13 cellular contexts compared by ENCODE assay signal in the genomic region with DNA sequence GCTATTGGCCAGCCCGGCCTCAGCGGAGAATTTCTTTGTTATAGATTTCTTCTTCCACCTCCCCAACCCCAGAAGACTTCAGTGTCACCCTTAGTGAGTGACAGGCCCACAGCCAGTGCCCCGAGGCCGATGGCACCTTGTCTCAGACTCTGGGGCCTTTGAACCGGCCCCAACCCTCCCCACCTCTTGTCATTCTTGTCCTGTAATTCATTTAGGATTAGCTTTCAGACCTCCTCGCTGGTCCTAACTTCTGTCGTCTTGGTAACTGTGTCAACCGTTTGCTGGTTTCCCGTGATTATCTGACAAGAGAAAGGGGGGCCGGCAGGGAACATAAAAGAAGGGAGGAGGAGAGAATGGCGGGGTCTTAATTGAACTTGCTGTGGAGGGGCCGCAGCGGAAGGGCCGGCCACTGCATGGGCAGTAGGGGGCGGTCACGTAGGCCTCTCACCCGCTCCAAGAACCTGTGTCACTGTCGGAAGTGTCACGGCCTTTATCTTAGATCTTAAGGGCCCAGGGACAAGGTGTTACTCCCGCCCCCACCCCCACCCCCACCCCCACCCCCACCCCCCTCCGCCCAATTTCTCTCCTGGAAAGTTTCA. TPM values are rescaled to one million over a fixed set of nuclear protein-coding genes. Genes with fewer than 3 reads are reported as not detected.
DNase-seq lines count a peak whose midpoint lies in the region; ATAC-seq and TF ChIP-seq lines count a peak whose summit lies in the region.
"Had no signal": no experiment of that assay in that cellular context is flagged by ENCODE, and none has a peak within 500 bp of the region (broad histone marks: within the 10 kb centered on the region; RNA-seq: fewer than 3 reads in every experiment).

No MANE protein-coding gene starts in this region.

- H3K9me3 Mint-ChIP-seq in CD8-positive, alpha-beta memory T cell: peaks cover 0 to 3% (median 0%) of the 10 kb centered on the region in 5 donors
- no peaks in the 10 kb centered on the region for H3K9me3 Mint-ChIP-seq in naive B cell
- H3K9me3 Mint-ChIP-seq: CD4-positive, CD25-positive, alpha-beta regulatory T cell had no signal

- H3K27ac Mint-ChIP-seq in CD8-positive, alpha-beta memory T cell: peak overlapping the region; percentile 68 to 86 (median 79)
- H3K27ac Mint-ChIP-seq in naive B cell: peak overlapping the region in 4 of 6 donors; percentile 12 to 89 (median 81)
- H3K27ac Mint-ChIP-seq: CD4-positive, CD25-positive, alpha-beta regulatory T cell had no signal

- peak; percentile 23 for TF ChIP-seq CTCF in astrocyte of the spinal cord (IDR thresholded peaks at IDR 0.05; ENCODE audit: low read depth, low read length)

- H3K4me3 ChIP-seq in CD8-positive, alpha-beta memory T cell (ENCODE audit: low read length): no peak overlapping the region
- peak overlapping the region; percentile 20 for H3K4me3 ChIP-seq in Jurkat, Clone E6-1 (ENCODE audit: low read length)
- H3K4me3 ChIP-seq in astrocyte of the spinal cord (ENCODE audit: low read depth, low read length): no peak overlapping the region
- H3K4me3 ChIP-seq: body of pancreas, thoracic aorta had no signal

- POLR2A ChIA-PET in CD8-positive, alpha-beta memory T cell (lab: Charles Lee): interaction anchor here (0.6 to 0.9 kb wide), 2 partner anchors 10 to 14 kb away, joined by 3 to 10 read pairs; no protein-coding TSS in a partner anchor

- ATAC-seq in naive B cell (ENCODE audit: low read depth in 2 of 2): no peak
- no peak for ATAC-seq in HG02981 (IDR thresholded peaks at IDR 0.05; ENCODE audit: unreplicated experiment)
- ATAC-seq: body of pancreas had no signal

- H3K27me3 ChIP-seq in CD8-positive, alpha-beta memory T cell (ENCODE audit: insufficient read depth, low read length, poor library complexity, severe bottlenecking): no peaks in the 10 kb centered on the region
- H3K27me3 ChIP-seq: body of pancreas had no signal

- CTCF ChIA-PET in CD8-positive, alpha-beta memory T cell (lab: Charles Lee): interaction anchor here (1.0 to 3.5 kb wide), 4 partner anchors 9 to 50 kb away, joined by 3 to 16 read pairs (median 6); no protein-coding TSS in a partner anchor

- peaks cover 56% of the 10 kb centered on the region for H3K4me1 ChIP-seq in CD8-positive, alpha-beta memory T cell (ENCODE audit: insufficient read depth, low read length)

- peaks cover 0 to 1% (median 0%) of the 10 kb centered on the region in 3 donors for H3K36me3 Mint-ChIP-seq in CD8-positive, alpha-beta memory T cell
- no peaks in the 10 kb centered on the region for H3K36me3 Mint-ChIP-seq in naive B cell
- H3K36me3 Mint-ChIP-seq: CD4-positive, CD25-positive, alpha-beta regulatory T cell had no signal

- in situ Hi-C loops in astrocyte of the spinal cord (cut with HindIII; ENCODE audit: low sequenced_read_pairs): no loop called here

- no peak for DNase-seq in CD8-positive, alpha-beta memory T cell
- DNase-seq in Jurkat, Clone E6-1 (ENCODE audit: low read depth, low spot score): no peak
- DNase-seq in astrocyte of the spinal cord (ENCODE audit: low read depth, low spot score) (no peak), naive B cell (no peak), T-helper 2 cell (no peak), NCI-H1417 treated with DMSO at 0.1 percent for 48 hours (lab: John Stamatoyannopoulos, UW) (no peak)
- no peak for DNase-seq in stimulated activated naive CD4-positive, alpha-beta T cell treated with Interleukin-2 at 50 U/mL for 16 hours (lab: John Stamatoyannopoulos, UW)
- DNase-seq: body of pancreas; CD4-positive, CD25-positive, alpha-beta regulatory T cell; NCI-H1105; occipital lobe had no signal

- no peaks in the 10 kb centered on the region for H3K36me3 ChIP-seq in CD8-positive, alpha-beta memory T cell (ENCODE audit: insufficient read depth, low read length)
- H3K36me3 ChIP-seq: thoracic aorta had no signal

- peaks cover 74 to 97% (median 88%) of the 10 kb centered on the region in 3 donors for H3K4me1 Mint-ChIP-seq in CD8-positive, alpha-beta memory T cell
- peaks cover 61 to 87% (median 84%) of the 10 kb centered on the region in 3 donors for H3K4me1 Mint-ChIP-seq in naive B cell

- H3K4me3 Mint-ChIP-seq in CD8-positive, alpha-beta memory T cell: peak overlapping the region in 5 of 7 donors; percentile 12 to 56 (median 38)
- peak overlapping the region in 1 of 8 donors; percentile 74 for H3K4me3 Mint-ChIP-seq in naive B cell
- H3K4me3 Mint-ChIP-seq: CD4-positive, CD25-positive, alpha-beta regulatory T cell had no signal

- H3K27me3 Mint-ChIP-seq in CD8-positive, alpha-beta memory T cell: peaks cover 0 to 3% of the 10 kb centered on the region in 2 donors
- no peaks in the 10 kb centered on the region for H3K27me3 Mint-ChIP-seq in naive B cell
- H3K27me3 Mint-ChIP-seq: CD4-positive, CD25-positive, alpha-beta regulatory T cell had no signal

- peak overlapping the region; percentile 65 for H3K27ac ChIP-seq in CD8-positive, alpha-beta memory T cell (ENCODE audit: low read depth, low read length)
- H3K27ac ChIP-seq: body of pancreas, thoracic aorta had no signal

- H3K9me3 ChIP-seq in CD8-positive, alpha-beta memory T cell (ENCODE audit: low read length): no peaks in the 10 kb centered on the region
- H3K9me3 ChIP-seq: body of pancreas, thoracic aorta had no signal

RNA-seq across cellular contexts. Expression of a gene that starts 46.5 kb away (rescaled TPM):
- 10 to 100 TPM; 27.8 to 28.5 TPM for total RNA-seq in CD8-positive, alpha-beta memory T cell
- 5.5 TPM for polyA plus RNA-seq in CD8-positive, alpha-beta memory T cell
- 71.0 TPM for polyA plus RNA-seq in Jurkat, Clone E6-1 (2012; ENCODE audit: insufficient read depth, insufficient read length)
- polyA plus RNA-seq in naive B cell (ENCODE audit: low read depth in 6 of 6): 1 to 10 TPM in 5 of 6 donors, under 1 TPM in 1; 1.00 to 8.3 (median 3.9) TPM
